ENCODE assay signal across 8 cellular contexts in genomic region chr3:30112904-30113484, GRCh38.
DNase-seq lines count a peak whose midpoint lies in the region; ATAC-seq and TF ChIP-seq lines count a peak whose summit lies in the region.

No MANE protein-coding gene starts in this region.

- H3K4me3 ChIP-seq in Karpas-422 (ENCODE audit: low read length) = no peak overlapping the region
- no peak overlapping the region for H3K4me3 ChIP-seq in foreskin fibroblast (ENCODE audit: low read depth in 1 of 2, low read length in 2 of 2)

- H3K27ac ChIP-seq in Karpas-422 (ENCODE audit: low read length) = no peak overlapping the region

- ATAC-seq in SK-N-SH treated with all-trans-retinoic acid at 6 μM for 48 hours (peak; percentile 79), HG03520 (IDR thresholded peaks at IDR 0.05; ENCODE audit: unreplicated experiment) (no peak), GM21367 (IDR thresholded peaks at IDR 0.05; ENCODE audit: unreplicated experiment) (no peak)

- no peaks in the 10 kb centered on the region for H3K79me2 ChIP-seq in Karpas-422 (ENCODE audit: low read length)

- no peak overlapping the region for H3K4me2 ChIP-seq in Karpas-422 (ENCODE audit: low read depth, low read length, poor library complexity, severe bottlenecking)

- no peaks in the 10 kb centered on the region for H3K9me3 ChIP-seq in Karpas-422 (ENCODE audit: low read length)

- DNase-seq in GM03348 (ENCODE audit: low spot score) (peak; percentile 48), Karpas-422 (peak; percentile 67), foreskin fibroblast (peak; percentile 35 to 70), pulmonary artery endothelial cell (ENCODE audit: low read depth, low spot score) (peak; percentile 11), HuH-7 (ENCODE audit: low spot score) (no peak)

- peak; percentile 47 for TF ChIP-seq CTCF in foreskin fibroblast (IDR thresholded peaks at IDR 0.05; ENCODE audit: low read depth, low read length)

- H3K9me2 ChIP-seq in Karpas-422 (replicated peaks; ENCODE audit: insufficient read depth, low read length) = no peaks in the 10 kb centered on the region

- no peak overlapping the region for H3K9ac ChIP-seq in Karpas-422 (ENCODE audit: low read length)

- H3K27me3 ChIP-seq in Karpas-422 (ENCODE audit: low read length) = no peaks in the 10 kb centered on the region

- H4K20me1 ChIP-seq in Karpas-422 (ENCODE audit: insufficient read depth, low read depth, low read length) = no peaks in the 10 kb centered on the region

- H3K36me3 ChIP-seq in Karpas-422 (ENCODE audit: insufficient read depth, low read length) = no peaks in the 10 kb centered on the region

- H3K4me1 ChIP-seq in Karpas-422 (ENCODE audit: low read length) = no peaks in the 10 kb centered on the region

- H2AFZ ChIP-seq in Karpas-422 (ENCODE audit: low read length) = no peak overlapping the region

TF ChIP-seq in SK-N-SH treated with all-trans-retinoic acid at 6 μM for 48 hours, 23 proteins besides CTCF, POLR2A, EP300 and RAD21:
- TF ChIP-seq TOX (CRISPR knock-in tag; IDR thresholded peaks at IDR 0.05; ENCODE audit: borderline replicate concordance) = no peak
- no peak for TF ChIP-seq ZNF565 (CRISPR knock-in tag; conservative IDR thresholded peaks at IDR 0.05; ENCODE audit: low read depth)
- TF ChIP-seq CREB5 (CRISPR knock-in tag; IDR thresholded peaks at IDR 0.05; ENCODE audit: low read depth) = no peak
- TF ChIP-seq ZFP30 (CRISPR knock-in tag; IDR thresholded peaks at IDR 0.05) = no peak
- no peak for TF ChIP-seq SNAI2 (CRISPR knock-in tag; IDR thresholded peaks at IDR 0.05)
- no peak for TF ChIP-seq CSRNP3 (CRISPR knock-in tag; IDR thresholded peaks at IDR 0.05)
- no peak for TF ChIP-seq ZC3H10 (CRISPR knock-in tag; IDR thresholded peaks at IDR 0.05)
- no peak for TF ChIP-seq ZNF8 (CRISPR knock-in tag; IDR thresholded peaks at IDR 0.05)
- TF ChIP-seq TSHZ2 (CRISPR knock-in tag; IDR thresholded peaks at IDR 0.05) = no peak
- TF ChIP-seq ZFP3 (CRISPR knock-in tag; IDR thresholded peaks at IDR 0.05) = no peak
- no peak for TF ChIP-seq POU6F1 (CRISPR knock-in tag; IDR thresholded peaks at IDR 0.05; ENCODE audit: borderline replicate concordance, low read depth)
- no peak for TF ChIP-seq CSDC2 (CRISPR knock-in tag; IDR thresholded peaks at IDR 0.05)
- no peak for TF ChIP-seq GLIS3 (CRISPR knock-in tag; IDR thresholded peaks at IDR 0.05)
